In the genomic region with DNA sequence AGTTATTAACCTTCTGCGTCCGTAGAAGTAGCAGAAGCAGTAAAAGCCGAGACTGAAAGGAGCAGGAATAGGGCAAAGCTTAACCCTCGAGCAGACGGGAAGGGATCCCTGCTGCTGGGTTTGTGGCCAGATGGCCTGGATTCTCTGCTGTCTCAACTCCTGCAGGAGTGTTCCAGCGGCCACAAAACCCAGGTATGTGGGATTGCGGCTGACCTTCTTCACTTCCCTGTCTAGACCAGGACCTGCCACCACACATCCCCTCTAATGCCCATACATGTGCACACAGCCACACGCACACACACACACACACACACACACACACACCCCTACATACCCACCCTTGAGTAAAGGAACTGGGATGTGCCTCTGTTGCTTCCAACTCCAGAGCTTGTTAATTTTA, we compare ENCODE assay signal across 27 cellular contexts.
"Had no signal": no experiment of that assay in that cellular context is flagged by ENCODE, and none has a peak within 500 bp of the region (broad histone marks: within the 10 kb centered on the region; RNA-seq: fewer than 3 reads in every experiment).

No MANE protein-coding gene starts in this region.

- H3K27ac Mint-ChIP-seq: activated CD4-positive, alpha-beta T cell treated with anti-CD3 and anti-CD28 coated beads for 36 hours; activated CD8-positive, alpha-beta T cell treated with anti-CD3 and anti-CD28 coated beads for 36 hours; activated naive CD4-positive, alpha-beta T cell treated with anti-CD3 and anti-CD28 coated beads, Interleukin-2, amount 10 ng/mL, durations not matched to agents 7 days and 5 days; activated naive CD8-positive, alpha-beta T cell treated with anti-CD3 and anti-CD28 coated beads for 36 hours; activated T-cell treated with anti-CD3 and anti-CD28 coated beads, Interleukin-2, amount 50 U/mL, for 72 hours; activated T-helper 2 cell treated with anti-CD3 and anti-CD28 coated beads, Interferon-gamma antibody, Interleukin-2, Interleukin-4, amounts not matched to agents 10 μg/mL and 5 μg/mL and 100 μg/mL, durations not matched to agents 14 hours and 24 hours and 36 hours had no signal

- H3K36me3 ChIP-seq: Peyer's patch, SJCRH30 had no signal

- H3K27me3 ChIP-seq: Peyer's patch, SJCRH30 had no signal

- H3K27ac ChIP-seq: Peyer's patch, RWPE1, SJCRH30, VCaP had no signal

- H3K9ac ChIP-seq: SK-N-SH had no signal

- H3K4me1 Mint-ChIP-seq: activated CD4-positive, alpha-beta T cell treated with anti-CD3 and anti-CD28 coated beads for 36 hours; activated naive CD4-positive, alpha-beta T cell treated with anti-CD3 and anti-CD28 coated beads, Interleukin-2, amount 10 ng/mL, durations not matched to agents 7 days and 5 days; activated naive CD8-positive, alpha-beta T cell treated with anti-CD3 and anti-CD28 coated beads for 36 hours had no signal

- H3K9me3 Mint-ChIP-seq: activated CD8-positive, alpha-beta T cell treated with anti-CD3 and anti-CD28 coated beads for 36 hours; activated naive CD4-positive, alpha-beta T cell treated with anti-CD3 and anti-CD28 coated beads, Interleukin-2, amount 10 ng/mL, durations not matched to agents 7 days and 5 days; activated naive CD8-positive, alpha-beta T cell treated with anti-CD3 and anti-CD28 coated beads for 36 hours; activated T-cell treated with anti-CD3 and anti-CD28 coated beads, Interleukin-2, amount 50 U/mL, for 72 hours; activated T-helper 2 cell treated with anti-CD3 and anti-CD28 coated beads, Interferon-gamma antibody, Interleukin-2, Interleukin-4, amounts not matched to agents 10 μg/mL and 5 μg/mL and 100 μg/mL, durations not matched to agents 14 hours and 24 hours and 36 hours had no signal

- H3K36me3 Mint-ChIP-seq: activated naive CD4-positive, alpha-beta T cell treated with anti-CD3 and anti-CD28 coated beads, Interleukin-2, amount 10 ng/mL, durations not matched to agents 7 days and 5 days; activated naive CD8-positive, alpha-beta T cell treated with anti-CD3 and anti-CD28 coated beads for 36 hours had no signal

- H3K4me3 Mint-ChIP-seq: activated CD4-positive, alpha-beta T cell treated with anti-CD3 and anti-CD28 coated beads for 36 hours; activated CD8-positive, alpha-beta T cell treated with anti-CD3 and anti-CD28 coated beads for 36 hours; activated naive CD4-positive, alpha-beta T cell treated with anti-CD3 and anti-CD28 coated beads, Interleukin-2, amount 10 ng/mL, durations not matched to agents 7 days and 5 days; activated naive CD8-positive, alpha-beta T cell treated with anti-CD3 and anti-CD28 coated beads for 36 hours; activated T-cell treated with anti-CD3 and anti-CD28 coated beads, Interleukin-2, amount 50 U/mL, for 72 hours had no signal

- H3K4me2 ChIP-seq: SK-N-SH had no signal

- H3K9me3 ChIP-seq: Peyer's patch, SJCRH30, SK-N-SH had no signal

- DNase-seq: activated CD4-positive, alpha-beta T cell treated with anti-CD3 and anti-CD28 coated beads for 36 hours; activated CD4-positive, alpha-beta T cell treated with anti-CD3 and anti-CD28 coated beads, Interleukin-2, amount 50 U/mL, for 1 hour; activated CD8-positive, alpha-beta memory T cell treated with anti-CD3 and anti-CD28 coated beads, Interleukin-2, amount 50 U/mL, for 4 hours; activated CD8-positive, alpha-beta T cell treated with anti-CD3 and anti-CD28 coated beads for 36 hours; activated gamma-delta T cell treated with Interleukin-2 at 50 U/mL for 16 hours; activated naive CD4-positive, alpha-beta T cell treated with anti-CD3 and anti-CD28 coated beads, Interleukin-2, amount 10 ng/mL, durations not matched to agents 7 days and 5 days; activated naive CD8-positive, alpha-beta T cell treated with anti-CD3 and anti-CD28 coated beads for 36 hours; activated T-cell treated with anti-CD3 and anti-CD28 coated beads, Interleukin-2, amount 50 U/mL, for 72 hours; KG1; NCI-H1092 treated with DMSO at 0.1 percent for 48 hours; NCI-H1417 treated with DMSO at 0.1 percent for 48 hours; NCI-H1694; NCI-H2029; NCI-H2107; NCI-H2171 treated with DMSO at 0.1 percent for 48 hours; NCI-H226; NCI-H526; NCI-H774; NK-92 treated with Interleukin-12 subunit alpha and Interleukin-12 subunit beta, amount 100 ng/mL, for 24 hours; Peyer's patch; Right ventricle myocardium superior; SJCRH30; SK-N-SH; T-helper 1 cell had no signal

- H3K4me3 ChIP-seq: Peyer's patch, SJCRH30 had no signal

- H3K4me1 ChIP-seq: SJCRH30 had no signal
